ENCODE assay signal across 8 cellular contexts in the genomic region with DNA sequence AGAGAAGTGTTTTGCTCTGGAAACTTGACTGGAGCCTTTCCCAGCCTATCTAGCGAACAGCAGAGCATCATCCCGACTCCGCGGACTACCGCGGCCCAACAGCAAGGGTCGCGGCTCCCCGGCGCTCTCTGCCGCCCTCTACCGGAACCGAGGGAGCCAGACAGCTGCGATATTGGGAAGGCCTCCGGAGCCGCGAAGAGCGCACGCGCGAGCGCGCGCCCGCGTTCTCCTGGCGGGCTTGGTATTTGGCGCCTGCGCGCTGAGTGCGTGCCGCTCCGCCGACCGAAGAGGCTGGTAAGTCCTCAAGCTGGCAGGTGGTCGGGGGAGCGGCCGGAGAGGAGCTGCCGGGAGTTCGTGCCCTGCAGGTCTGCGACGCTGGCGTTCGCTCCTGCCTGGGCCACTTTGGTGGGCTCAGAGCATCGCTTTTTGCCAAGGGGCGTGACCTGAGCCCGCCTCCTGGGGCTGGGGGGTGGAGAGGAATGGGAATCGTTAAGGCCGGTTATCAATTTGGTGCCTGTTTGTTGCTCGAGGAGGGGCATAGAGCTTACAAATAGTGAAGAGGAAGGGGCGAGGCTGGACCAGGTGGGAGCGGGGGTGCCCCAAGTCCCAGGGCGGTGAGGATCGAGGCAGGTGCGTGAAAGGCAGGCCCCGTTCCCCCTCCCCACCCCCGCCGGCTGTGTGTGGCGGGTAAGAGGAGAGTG. TPM values are rescaled to one million over a fixed set of nuclear protein-coding genes. Genes with fewer than 3 reads are reported as not detected.
A peak's percentile ranks its signal among the peaks of the same experiment; 100 is the strongest.
DNase-seq lines count a peak whose midpoint lies in the region; ATAC-seq and TF ChIP-seq lines count a peak whose summit lies in the region.

A gene with protein sequence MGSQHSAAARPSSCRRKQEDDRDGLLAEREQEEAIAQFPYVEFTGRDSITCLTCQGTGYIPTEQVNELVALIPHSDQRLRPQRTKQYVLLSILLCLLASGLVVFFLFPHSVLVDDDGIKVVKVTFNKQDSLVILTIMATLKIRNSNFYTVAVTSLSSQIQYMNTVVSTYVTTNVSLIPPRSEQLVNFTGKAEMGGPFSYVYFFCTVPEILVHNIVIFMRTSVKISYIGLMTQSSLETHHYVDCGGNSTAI (plus strand): TSS at position 257 of the 701 bp plus-strand sequence. CDS start 641 bp downstream, outside the sequence.

- no peak within 1 kb of the TSS for H3K27ac ChIP-seq in hepatocyte

- peak within 1 kb of the TSS; percentile 96 for H3K4me3 ChIP-seq in astrocyte of the cerebellum (ENCODE audit: low read depth, low read length)
- peak within 1 kb of the TSS; percentile 65 for H3K4me3 ChIP-seq in hepatocyte

- peak; percentile 67 for DNase-seq in NCI-H187 treated with DMSO at 0.1 percent for 48 hours (lab: John Stamatoyannopoulos, UW)
- DNase-seq in T-helper 22 cell (ENCODE audit: low read depth): peak; percentile 79
- DNase-seq in astrocyte of the cerebellum (ENCODE audit: low read depth): peak; percentile 70
- DNase-seq in hepatocyte (ENCODE audit: low spot score): peak; percentile 97
- DNase-seq in renal cortical epithelial cell (ENCODE audit: low read depth): peak; percentile 75
- DNase-seq in cortex of kidney (lab: John Stamatoyannopoulos, UW): no peak

- no peaks in the 10 kb centered on the region for H3K36me3 ChIP-seq in hepatocyte (replicated peaks; ENCODE audit: insufficient read depth, low read depth)

- in situ Hi-C loops in astrocyte of the cerebellum (cut with HindIII; ENCODE audit: low sequenced_read_pairs): loop anchor here (10.0 kb wide), 1 partner anchor 49 kb away; no protein-coding TSS in a partner anchor

- peaks cover 6% of the 10 kb centered on the region for H3K79me2 ChIP-seq in hepatocyte

- H3K9me3 ChIP-seq in hepatocyte (ENCODE audit: low read depth): no peaks in the 10 kb centered on the region

- no peaks in the 10 kb centered on the region for H3K27me3 ChIP-seq in hepatocyte

- no peaks in the 10 kb centered on the region for H3K9me2 ChIP-seq in hepatocyte (replicated peaks; ENCODE audit: insufficient read depth)

- WGBS in hepatocyte (ENCODE audit: low lambda C conversion rate, missing lambda C conversion rate): 1% methylated on average over 57 of the region's 59 CpGs

- H3K4me2 ChIP-seq in hepatocyte: peak within 1 kb of the TSS; percentile 96

- H4K20me1 ChIP-seq in hepatocyte (ENCODE audit: insufficient read depth, poor library complexity, severe bottlenecking): no peaks in the 10 kb centered on the region

- peak; percentile 94 for ATAC-seq in GM18502 (IDR thresholded peaks at IDR 0.05; ENCODE audit: poor library complexity, unreplicated experiment)
- ATAC-seq in HG02970 (IDR thresholded peaks at IDR 0.05; ENCODE audit: low FRiP score, unreplicated experiment): peak; percentile 97

- TF ChIP-seq CTCF in astrocyte of the cerebellum (IDR thresholded peaks at IDR 0.05; ENCODE audit: low read depth, low read length, missing control alignments) (peak; percentile 99), hepatocyte (IDR thresholded peaks at IDR 0.05; ENCODE audit: poor library complexity) (peak; percentile 99)

- peaks cover 6% of the 10 kb centered on the region for H3K4me1 ChIP-seq in hepatocyte (ENCODE audit: insufficient read depth)

- peak within 1 kb of the TSS; percentile 89 for H2AFZ ChIP-seq in hepatocyte

RNA-seq across cellular contexts. Expression of the gene that starts here (rescaled TPM):
- total RNA-seq in hepatocyte (113 and 124 TPM in 2 replicates), renal cortical epithelial cell (85.7 and 112 TPM in 2 replicates)
- polyA plus RNA-seq in hepatocyte: 98.1 and 101 TPM in 2 replicates
